ENCODE assay signal across 9 cellular contexts in the genomic region with DNA sequence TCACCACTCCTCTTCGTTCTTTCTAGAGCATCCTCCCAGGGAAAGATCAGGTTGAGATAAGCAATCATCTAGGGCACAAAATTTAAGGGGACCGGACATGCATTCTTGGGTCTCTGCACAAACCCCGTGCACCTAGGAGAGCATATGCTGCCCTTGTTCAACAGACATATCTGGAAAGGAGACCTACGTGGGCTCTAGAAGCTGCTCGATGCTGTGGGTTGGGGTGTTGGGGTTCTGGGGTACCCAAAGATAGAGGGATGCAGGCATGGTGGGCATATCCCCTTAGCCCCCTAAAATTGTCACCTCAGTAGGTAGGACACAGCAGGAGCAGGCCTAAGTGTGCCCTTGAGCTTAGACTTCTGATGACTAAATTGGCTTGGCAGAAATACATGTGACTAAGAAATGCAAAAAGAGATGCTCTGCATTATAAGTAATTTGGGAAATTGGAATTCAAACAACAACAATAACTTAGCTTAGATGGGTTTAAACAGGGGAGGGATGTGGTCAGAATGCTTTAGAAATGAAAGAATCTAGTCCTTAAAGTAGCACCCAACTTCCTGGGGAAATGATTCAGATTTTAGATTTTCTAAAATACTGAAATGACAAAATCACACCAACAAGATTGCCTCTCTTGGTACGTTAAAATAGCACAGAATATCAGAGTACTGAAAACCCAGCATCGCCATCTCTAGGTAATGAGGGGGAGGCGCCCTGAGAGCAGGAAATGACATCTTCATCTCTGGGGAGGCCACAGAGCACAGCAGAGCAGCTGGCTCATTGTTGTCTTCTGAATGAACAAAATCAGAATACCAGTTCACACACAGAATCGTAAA.
DNase-seq lines count a peak whose midpoint lies in the region; ATAC-seq and TF ChIP-seq lines count a peak whose summit lies in the region.
"Had no signal": no experiment of that assay in that cellular context is flagged by ENCODE, and none has a peak within 500 bp of the region (broad histone marks: within the 10 kb centered on the region; RNA-seq: fewer than 3 reads in every experiment).

No MANE protein-coding gene starts in this region.

- H3K27me3 ChIP-seq in smooth muscle cell (ENCODE audit: low read depth) = no peaks in the 10 kb centered on the region
- H3K27me3 ChIP-seq: upper lobe of left lung had no signal

- H3K4me2 ChIP-seq in smooth muscle cell = no peak overlapping the region

- no peaks in the 10 kb centered on the region for H3K79me2 ChIP-seq in smooth muscle cell (ENCODE audit: low read depth)

- POLR2A ChIA-PET in naive thymus-derived CD8-positive, alpha-beta T cell (lab: Charles Lee) = no interaction called here

- peaks cover 15 to 25% (median 22%) of the 10 kb centered on the region in 4 donors for H3K4me1 Mint-ChIP-seq in naive thymus-derived CD8-positive, alpha-beta T cell
- no peaks in the 10 kb centered on the region for H3K4me1 Mint-ChIP-seq in progenitor cell of endocrine pancreas (ENCODE audit: low read depth)

- H3K4me3 Mint-ChIP-seq in naive thymus-derived CD8-positive, alpha-beta T cell = peak overlapping the region; percentile 23 to 73 (median 60)
- no peak overlapping the region for H3K4me3 Mint-ChIP-seq in progenitor cell of endocrine pancreas (ENCODE audit: low read depth)

- ATAC-seq in GM21360 (IDR thresholded peaks at IDR 0.05; ENCODE audit: unreplicated experiment) = peak; percentile 98
- peak; percentile 99 for ATAC-seq in HG03565 (IDR thresholded peaks at IDR 0.05; ENCODE audit: unreplicated experiment)
- ATAC-seq in naive thymus-derived CD8-positive, alpha-beta T cell = peak; percentile 99

- peaks cover 6% of the 10 kb centered on the region for H3K9me3 ChIP-seq in smooth muscle cell (replicated peaks; ENCODE audit: low read depth)

- no peak overlapping the region for H3K9ac ChIP-seq in smooth muscle cell (ENCODE audit: low read depth)

- DNase-seq in COLO668 (lab: John Stamatoyannopoulos, UW; ENCODE audit: unreplicated experiment) = peak; percentile 51
- DNase-seq in activated T-cell treated with anti-CD3 and anti-CD28 coated beads for 48 hours (ENCODE audit: low read depth) = peak; percentile 45
- peak in 7 of 10 donors; percentile 9 to 68 (median 54) for DNase-seq in naive thymus-derived CD8-positive, alpha-beta T cell
- DNase-seq in smooth muscle cell (lab: John Stamatoyannopoulos, UW; ENCODE audit: unreplicated experiment) = no peak
- DNase-seq in NCI-H146 treated with DMSO at 0.1 percent for 48 hours (lab: John Stamatoyannopoulos, UW; ENCODE audit: unreplicated experiment) = no peak
- no peak for DNase-seq in progenitor cell of endocrine pancreas (ENCODE audit: low spot score, unreplicated experiment)
- DNase-seq: upper lobe of left lung had no signal

- H2AFZ ChIP-seq in smooth muscle cell (ENCODE audit: low read depth) = no peak overlapping the region

- TF ChIP-seq CTCF in smooth muscle cell (IDR thresholded peaks at IDR 0.05; ENCODE audit: borderline replicate concordance, insufficient read depth, poor library complexity, severe bottlenecking) (no peak), progenitor cell of endocrine pancreas (IDR thresholded peaks at IDR 0.05; ENCODE audit: unreplicated experiment) (no peak)

- no peaks in the 10 kb centered on the region for H3K4me1 ChIP-seq in smooth muscle cell (ENCODE audit: low read depth)
- H3K4me1 ChIP-seq: upper lobe of left lung had no signal

- H3F3A ChIP-seq in smooth muscle cell (ENCODE audit: low read depth) = no peaks in the 10 kb centered on the region

- H3K4me3 ChIP-seq in smooth muscle cell = no peak overlapping the region
- H3K4me3 ChIP-seq: upper lobe of left lung had no signal

- H4K20me1 ChIP-seq in smooth muscle cell (ENCODE audit: low read depth) = no peaks in the 10 kb centered on the region

- peaks cover 0 to 9% (median 3%) of the 10 kb centered on the region in 9 donors for H3K9me3 Mint-ChIP-seq in naive thymus-derived CD8-positive, alpha-beta T cell
- peaks cover 8% of the 10 kb centered on the region for H3K9me3 Mint-ChIP-seq in progenitor cell of endocrine pancreas (ENCODE audit: low read depth)

- peak overlapping the region; percentile 91 to 97 (median 94) for H3K27ac Mint-ChIP-seq in naive thymus-derived CD8-positive, alpha-beta T cell
- H3K27ac Mint-ChIP-seq in progenitor cell of endocrine pancreas = no peak overlapping the region

- no peaks in the 10 kb centered on the region for H3K36me3 ChIP-seq in smooth muscle cell (ENCODE audit: low read depth)
- H3K36me3 ChIP-seq: upper lobe of left lung had no signal

- no peak overlapping the region for H3K27ac ChIP-seq in smooth muscle cell (ENCODE audit: low read depth)
- H3K27ac ChIP-seq: upper lobe of left lung had no signal

- WGBS in smooth muscle cell (ENCODE audit: low lambda C conversion rate) = 82% methylated on average over 9 of the region's 9 CpGs

- H3K36me3 Mint-ChIP-seq in naive thymus-derived CD8-positive, alpha-beta T cell = peaks cover 0 to 6% (median 4%) of the 10 kb centered on the region in 3 donors
- no peaks in the 10 kb centered on the region for H3K36me3 Mint-ChIP-seq in progenitor cell of endocrine pancreas (ENCODE audit: insufficient read depth)

- H3K27me3 Mint-ChIP-seq in naive thymus-derived CD8-positive, alpha-beta T cell = no peaks in the 10 kb centered on the region
- H3K27me3 Mint-ChIP-seq in progenitor cell of endocrine pancreas = no peaks in the 10 kb centered on the region

Comparison
In these comparisons a context has a peak if more than half of its experiments do, and no peak if none do; other contexts are left out.
1. DNase-seq: peak in COLO668 (single experiment), activated T-cell treated with anti-CD3 and anti-CD28 coated beads for 48 hours (single experiment) and naive thymus-derived CD8-positive, alpha-beta T cell (7 of 10); none in smooth muscle cell (single experiment), NCI-H146 treated with DMSO at 0.1 percent for 48 hours (single experiment) and progenitor cell of endocrine pancreas (single experiment).
2. Peak in every context shown above with its lines, with median percentiles within 50 percentile points of each other: ATAC-seq.